Comparison of ENCODE assay signal across 27 cellular contexts in genomic region chr2:64795024-64795592, GRCh38.
"Had no signal": no experiment of that assay in that cellular context is flagged by ENCODE, and none has a peak within 500 bp of the region (broad histone marks: within the 10 kb centered on the region; RNA-seq: fewer than 3 reads in every experiment).

No MANE protein-coding gene starts in this region.

- DNase-seq: activated CD4-positive, alpha-beta memory T cell treated with anti-CD3 and anti-CD28 coated beads for 36 hours; activated CD4-positive, alpha-beta T cell treated with anti-CD3 and anti-CD28 coated beads, Interleukin-2, amount 10 ng/mL, durations not matched to agents 7 days and 5 days; activated CD4-positive, CD25-positive, alpha-beta regulatory T cell; activated CD8-positive, alpha-beta memory T cell treated with anti-CD3 and anti-CD28 coated beads for 24 hours; activated effector memory CD4-positive, alpha-beta T cell treated with anti-CD3 and anti-CD28 coated beads, Interleukin-2, amount 50 U/mL, for 16 hours; activated naive CD4-positive, alpha-beta T cell treated with Interleukin-2 at 50 U/mL for 16 hours; activated naive CD8-positive, alpha-beta T cell treated with anti-CD3 and anti-CD28 coated beads, Interleukin-2, amount 50 U/mL, for 24 hours; activated T-cell treated with anti-CD3 and anti-CD28 coated beads, Interleukin-2, amount 50 U/mL, for 4 hours; amniotic stem cell; body of pancreas; Kasumi-1; NCI-H1436 treated with DMSO at 0.1 percent for 48 hours; NCI-H187; NCI-H2081; NCI-H446; NCI-H524; PC-3; SIG-M5; T-cell; T-helper 2 cell; T1000 had no signal

- H3K27ac Mint-ChIP-seq: activated CD4-positive, alpha-beta memory T cell treated with anti-CD3 and anti-CD28 coated beads for 36 hours; activated CD4-positive, alpha-beta T cell treated with anti-CD3 and anti-CD28 coated beads, Interleukin-2, amount 10 ng/mL, durations not matched to agents 7 days and 5 days; activated naive CD4-positive, alpha-beta T cell treated with anti-CD3 and anti-CD28 coated beads, Interleukin-2, amount 50 U/mL, for 72 hours; activated naive CD8-positive, alpha-beta T cell treated with anti-CD3 and anti-CD28 coated beads, Interleukin-2, amount 50 U/mL, for 24 hours; T-cell had no signal

- H3K9me3 ChIP-seq: ascending aorta, body of pancreas had no signal

- H3K4me1 Mint-ChIP-seq: activated CD4-positive, alpha-beta T cell treated with anti-CD3 and anti-CD28 coated beads, Interleukin-2, amount 10 ng/mL, durations not matched to agents 7 days and 5 days; activated naive CD8-positive, alpha-beta T cell treated with anti-CD3 and anti-CD28 coated beads, Interleukin-2, amount 50 U/mL, for 24 hours; T-cell had no signal

- H3K27me3 Mint-ChIP-seq: activated CD4-positive, alpha-beta memory T cell treated with anti-CD3 and anti-CD28 coated beads for 36 hours had no signal

- FAIRE-seq: bronchial epithelial cell, K562, RCC 7860 had no signal

- H3K4me1 ChIP-seq: ascending aorta had no signal

- ATAC-seq: activated naive CD4-positive, alpha-beta T cell treated with anti-CD3 and anti-CD28 coated beads, Interleukin-2, amount 50 U/mL, for 72 hours; activated naive CD8-positive, alpha-beta T cell treated with anti-CD3 and anti-CD28 coated beads, Interleukin-2, amount 50 U/mL, for 24 hours; activated T-cell treated with anti-CD3 and anti-CD28 coated beads, Interleukin-2, amount 50 U/mL, for 4 hours; body of pancreas; K562; PC-3; T-cell had no signal

- H3K27ac ChIP-seq: ascending aorta, body of pancreas, VCaP had no signal

- H3K4me3 ChIP-seq: ascending aorta, body of pancreas, K562 had no signal

- H3K9me3 Mint-ChIP-seq: activated CD4-positive, alpha-beta memory T cell treated with anti-CD3 and anti-CD28 coated beads for 36 hours; activated CD4-positive, alpha-beta T cell treated with anti-CD3 and anti-CD28 coated beads, Interleukin-2, amount 10 ng/mL, durations not matched to agents 7 days and 5 days; activated naive CD4-positive, alpha-beta T cell treated with anti-CD3 and anti-CD28 coated beads, Interleukin-2, amount 50 U/mL, for 72 hours; activated naive CD8-positive, alpha-beta T cell treated with anti-CD3 and anti-CD28 coated beads, Interleukin-2, amount 50 U/mL, for 24 hours; activated T-cell treated with anti-CD3 and anti-CD28 coated beads, Interleukin-2, amount 50 U/mL, for 4 hours; T-cell had no signal

- H3K4me3 Mint-ChIP-seq: activated CD4-positive, alpha-beta memory T cell treated with anti-CD3 and anti-CD28 coated beads for 36 hours; activated CD4-positive, alpha-beta T cell treated with anti-CD3 and anti-CD28 coated beads, Interleukin-2, amount 10 ng/mL, durations not matched to agents 7 days and 5 days; activated naive CD8-positive, alpha-beta T cell treated with anti-CD3 and anti-CD28 coated beads, Interleukin-2, amount 50 U/mL, for 24 hours; activated T-cell treated with anti-CD3 and anti-CD28 coated beads, Interleukin-2, amount 50 U/mL, for 4 hours; T-cell had no signal

- H3K36me3 ChIP-seq: ascending aorta had no signal

- H3K27me3 ChIP-seq: ascending aorta, body of pancreas had no signal

- H3K36me3 Mint-ChIP-seq: activated CD4-positive, alpha-beta memory T cell treated with anti-CD3 and anti-CD28 coated beads for 36 hours; activated naive CD4-positive, alpha-beta T cell treated with anti-CD3 and anti-CD28 coated beads, Interleukin-2, amount 50 U/mL, for 72 hours; T-cell had no signal
